Comparison of ENCODE assay signal across 12 cellular contexts in genomic region chr11:944711-945470, GRCh38. TPM values are rescaled to one million over a fixed set of nuclear protein-coding genes. Genes with fewer than 3 reads are reported as not detected.
A peak's percentile ranks its signal among the peaks of the same experiment; 100 is the strongest.
DNase-seq lines count a peak whose midpoint lies in the region; ATAC-seq and TF ChIP-seq lines count a peak whose summit lies in the region.
"Had no signal": no experiment of that assay in that cellular context is flagged by ENCODE, and none has a peak within 500 bp of the region (broad histone marks: within the 10 kb centered on the region; RNA-seq: fewer than 3 reads in every experiment).

No MANE protein-coding gene starts in this region.

- H3K4me1 Mint-ChIP-seq in WTC11: peaks cover 75% of the 10 kb centered on the region

- H3K27ac ChIP-seq in GM23248 (peak overlapping the region; percentile 30; the same call in 1 of the 2 replicates), neural cell (ENCODE audit: low read length) (peak overlapping the region; percentile 68), PC-9 (no peak overlapping the region)
- H3K27ac ChIP-seq: pancreas had no signal

- H3K79me2 ChIP-seq in GM23248 (ENCODE audit: insufficient read depth) (peaks cover 100% of the 10 kb centered on the region), neural cell (replicated peaks; ENCODE audit: insufficient read depth, low read length) (peaks cover 59% of the 10 kb centered on the region), PC-9 (ENCODE audit: low read depth) (peaks cover 14% of the 10 kb centered on the region)

- CTCF ChIA-PET in WTC11 (lab: Charles Lee) (interaction anchor here (0.5 to 3.9 kb wide), 23 partner anchors 8 to 749 kb away, joined by 3 to 43 read pairs (median 5); partner anchors contain the start of genes AP2A2 and CHID1), PC-9 (lab: Charles Lee) (no interaction called here)

- H4K20me1 ChIP-seq in GM23248 (ENCODE audit: insufficient read depth): no peaks in the 10 kb centered on the region
- no peaks in the 10 kb centered on the region for H4K20me1 ChIP-seq in neural cell (ENCODE audit: insufficient read depth)
- no peaks in the 10 kb centered on the region for H4K20me1 ChIP-seq in PC-9 (ENCODE audit: insufficient read depth)

- peak overlapping the region; percentile 49 for H3K4me3 Mint-ChIP-seq in WTC11
- H3K4me3 Mint-ChIP-seq: IgD-negative memory B cell had no signal

- POLR2A ChIA-PET in WTC11 (lab: Charles Lee) (interaction anchor here (0.6 to 1.7 kb wide), 4 partner anchors 8 to 101 kb away, joined by 3 to 8 read pairs (median 4); partner anchors contain the start of genes AP2A2 and TSPAN4), PC-9 (lab: Charles Lee; ENCODE audit: unreplicated experiment) (interaction anchor here (0.6 kb wide), 1 partner anchor 45 kb away, joined by 4 read pairs; no protein-coding TSS in a partner anchor)

- in situ Hi-C loops in GM23248 (cut with MboI): no loop called here

- peak overlapping the region; percentile 99 for H3K27ac Mint-ChIP-seq in WTC11
- H3K27ac Mint-ChIP-seq: IgD-negative memory B cell had no signal

- intact Hi-C loops in PC-9 (cut with micrococcal nuclease; ENCODE audit: unreplicated experiment): no loop called here

- H3K4me3 ChIP-seq in GM23248: no peak overlapping the region
- no peak overlapping the region for H3K4me3 ChIP-seq in fibroblast of pulmonary artery (replicated peaks; ENCODE audit: low read depth, low read length)
- H3K4me3 ChIP-seq in neural cell (ENCODE audit: low read length): peak overlapping the region; percentile 56
- no peak overlapping the region for H3K4me3 ChIP-seq in PC-9
- H3K4me3 ChIP-seq: pancreas had no signal

- no peak overlapping the region for H3K4me2 ChIP-seq in GM23248 (ENCODE audit: unreplicated experiment)
- no peak overlapping the region for H3K4me2 ChIP-seq in neural cell (ENCODE audit: low read length)
- H3K4me2 ChIP-seq in PC-9: no peak overlapping the region

- H2AFZ ChIP-seq in GM23248: no peak overlapping the region
- no peak overlapping the region for H2AFZ ChIP-seq in neural cell (ENCODE audit: low read depth, low read length)
- H2AFZ ChIP-seq in PC-9: no peak overlapping the region

- no peaks in the 10 kb centered on the region for H3K27me3 Mint-ChIP-seq in WTC11 (ENCODE audit: low read depth)
- H3K27me3 Mint-ChIP-seq: IgD-negative memory B cell had no signal

- H3K9me3 ChIP-seq in GM23248 (ENCODE audit: low read depth): no peaks in the 10 kb centered on the region
- peaks cover 3% of the 10 kb centered on the region for H3K9me3 ChIP-seq in neural cell (ENCODE audit: low read length)
- H3K9me3 ChIP-seq in PC-9 (ENCODE audit: insufficient read depth, low read depth): no peaks in the 10 kb centered on the region
- H3K9me3 ChIP-seq: pancreas had no signal

- TF ChIP-seq CTCF in WTC11 (IDR thresholded peaks at IDR 0.05) (no peak), fibroblast of pulmonary artery (IDR thresholded peaks at IDR 0.05; ENCODE audit: low read length, missing control alignments) (peak; percentile 33), neural cell (IDR thresholded peaks at IDR 0.05; ENCODE audit: poor library complexity, severe bottlenecking) (no peak), PC-9 (conservative IDR thresholded peaks at IDR 0.05) (no peak)

- ATAC-seq in WTC11: peak; percentile 96

- peak; percentile 47 for DNase-seq in GM23248
- DNase-seq in WTC11 (ENCODE audit: low spot score): peak; percentile 72
- peak; percentile 50 for DNase-seq in fibroblast of pulmonary artery (ENCODE audit: low read depth)
- DNase-seq in SW480 (ENCODE audit: low spot score): no peak
- DNase-seq in NCI-H1417 treated with DMSO at 0.1 percent for 48 hours (lab: John Stamatoyannopoulos, UW): no peak
- DNase-seq in PC-9: no peak
- no peak for DNase-seq in HuH-7.5 (ENCODE audit: low spot score)
- DNase-seq: DMS53, immature natural killer cell had no signal

- WGBS in GM23248 (ENCODE audit: low coverage in 1 of 2, low lambda C conversion rate in 2 of 2, missing lambda C conversion rate in 2 of 2), 2 experiments: 61 to 65% methylated on average over 13 of the region's 13 CpGs

- no peak for TF ChIP-seq EP300 in neural cell (conservative IDR thresholded peaks at IDR 0.05; ENCODE audit: poor library complexity, severe bottlenecking)

- H3K9ac ChIP-seq in GM23248 (0 out of 2 replicates have a peak overlapping the region, but pooled peaks have one; percentile 11), neural cell (ENCODE audit: low read length) (peak overlapping the region; percentile 34)

- TF ChIP-seq RAD21 in neural cell (conservative IDR thresholded peaks at IDR 0.05): no peak

- H3K27me3 ChIP-seq in GM23248 (replicated peaks; ENCODE audit: insufficient read depth) (no peaks in the 10 kb centered on the region), neural cell (ENCODE audit: insufficient read depth, low read depth, low read length) (no peaks in the 10 kb centered on the region), PC-9 (ENCODE audit: insufficient read depth, low read depth) (no peaks in the 10 kb centered on the region)
- H3K27me3 ChIP-seq: pancreas had no signal

- H3K36me3 Mint-ChIP-seq in WTC11: peaks cover 20% of the 10 kb centered on the region

- H3F3A ChIP-seq in GM23248 (ENCODE audit: insufficient read depth): 0 out of 2 replicates have a peak, but pooled peaks cover 5% of the 10 kb centered on the region
- no peaks in the 10 kb centered on the region for H3F3A ChIP-seq in neural cell (ENCODE audit: insufficient read depth, low read length, poor library complexity, severe bottlenecking)
- H3F3A ChIP-seq in PC-9 (ENCODE audit: insufficient read depth, low read depth): no peaks in the 10 kb centered on the region

- H3K36me3 ChIP-seq in GM23248 (ENCODE audit: low read depth): no peaks in the 10 kb centered on the region
- no peaks in the 10 kb centered on the region for H3K36me3 ChIP-seq in neural cell (ENCODE audit: insufficient read depth, low read length)
- H3K36me3 ChIP-seq in PC-9 (ENCODE audit: low read depth): no peaks in the 10 kb centered on the region

- H3K9me2 ChIP-seq in GM23248 (ENCODE audit: insufficient read depth) (no peaks in the 10 kb centered on the region), neural cell (ENCODE audit: insufficient read depth, low read length) (no peaks in the 10 kb centered on the region), PC-9 (ENCODE audit: insufficient read depth) (no peaks in the 10 kb centered on the region)

- H3K4me1 ChIP-seq in GM23248 (ENCODE audit: insufficient read depth) (peaks cover 26% of the 10 kb centered on the region), PC-9 (replicated peaks; ENCODE audit: insufficient read depth) (peaks cover 10% of the 10 kb centered on the region)

- H3K9me3 Mint-ChIP-seq in WTC11: peaks cover 8% of the 10 kb centered on the region; the same call in 1 of the 2 replicates

- BruUV-seq in PC-9 (replicated peaks; lab: Mats Ljungman, UMichigan): no TSS peak

TF ChIP-seq in neural cell, 6 proteins besides CTCF, POLR2A, EP300 and RAD21:
- no peak for TF ChIP-seq POLR2AphosphoS5 (IDR thresholded peaks at IDR 0.05)
- no peak for TF ChIP-seq TAF1 (IDR thresholded peaks at IDR 0.05; ENCODE audit: low read depth)
- no peak for TF ChIP-seq SMC3 (conservative IDR thresholded peaks at IDR 0.05; ENCODE audit: poor library complexity)
- TF ChIP-seq MXI1 (conservative IDR thresholded peaks at IDR 0.05; ENCODE audit: poor library complexity, severe bottlenecking): no peak
- TF ChIP-seq EZH2 (IDR thresholded peaks at IDR 0.05; ENCODE audit: borderline replicate concordance, insufficient read depth, low read length, poor library complexity, severe bottlenecking): no peak
- TF ChIP-seq REST (IDR thresholded peaks at IDR 0.05; ENCODE audit: borderline replicate concordance): no peak

RNA-seq across cellular contexts. Expression of gene AP2A2, which starts 19.2 kb away (rescaled TPM):
- 32.2 and 38.3 TPM in 2 replicates for total RNA-seq in GM23248 (2014; rRNA removed; shearing (Covaris generic))
- polyA plus RNA-seq in GM23248 (2016; fragmentation: Nextera tagmentation; extraction: Ambion mirVana) (27.5 and 31.1 TPM in 2 replicates), neural cell (46.5 and 46.8 TPM in 2 replicates)
- total RNA-seq in WTC11 (2021) (47.1 to 52.3 TPM (median 51.0 TPM) in 3 replicates), PC-9 (2021) (39.4 and 44.0 TPM in 2 replicates)
- polyA minus RNA-seq in neural cell: 55.1 and 61.8 TPM in 2 replicates

RNA-seq across cellular contexts. Expression of gene CHID1, which starts 34.3 kb away (rescaled TPM):
- 72.3 and 91.9 TPM in 2 replicates for total RNA-seq in GM23248 (2014; rRNA removed; shearing (Covaris generic))
- polyA plus RNA-seq in GM23248 (2016; fragmentation: Nextera tagmentation; extraction: Ambion mirVana): 202 and 215 TPM in 2 replicates
- total RNA-seq in WTC11 (2021): 92.8 to 99.6 TPM (median 94.2 TPM) in 3 replicates
- 51.2 and 81.3 TPM in 2 replicates for polyA plus RNA-seq in neural cell
- polyA minus RNA-seq in neural cell: 35.9 and 45.5 TPM in 2 replicates
- 66.1 and 85.6 TPM in 2 replicates for total RNA-seq in PC-9 (2021)

Comparison
In these comparisons a context has a peak if more than half of its experiments do, and no peak if none do; other contexts are left out.
1. DNase-seq: peak in GM23248 (single experiment), WTC11 (single experiment) and fibroblast of pulmonary artery (single experiment); none in SW480 (single experiment), NCI-H1417 treated with DMSO at 0.1 percent for 48 hours (single experiment), PC-9 (0 of 2) and HuH-7.5 (single experiment).